ENCODE assay signal across 8 cellular contexts in the genomic region with DNA sequence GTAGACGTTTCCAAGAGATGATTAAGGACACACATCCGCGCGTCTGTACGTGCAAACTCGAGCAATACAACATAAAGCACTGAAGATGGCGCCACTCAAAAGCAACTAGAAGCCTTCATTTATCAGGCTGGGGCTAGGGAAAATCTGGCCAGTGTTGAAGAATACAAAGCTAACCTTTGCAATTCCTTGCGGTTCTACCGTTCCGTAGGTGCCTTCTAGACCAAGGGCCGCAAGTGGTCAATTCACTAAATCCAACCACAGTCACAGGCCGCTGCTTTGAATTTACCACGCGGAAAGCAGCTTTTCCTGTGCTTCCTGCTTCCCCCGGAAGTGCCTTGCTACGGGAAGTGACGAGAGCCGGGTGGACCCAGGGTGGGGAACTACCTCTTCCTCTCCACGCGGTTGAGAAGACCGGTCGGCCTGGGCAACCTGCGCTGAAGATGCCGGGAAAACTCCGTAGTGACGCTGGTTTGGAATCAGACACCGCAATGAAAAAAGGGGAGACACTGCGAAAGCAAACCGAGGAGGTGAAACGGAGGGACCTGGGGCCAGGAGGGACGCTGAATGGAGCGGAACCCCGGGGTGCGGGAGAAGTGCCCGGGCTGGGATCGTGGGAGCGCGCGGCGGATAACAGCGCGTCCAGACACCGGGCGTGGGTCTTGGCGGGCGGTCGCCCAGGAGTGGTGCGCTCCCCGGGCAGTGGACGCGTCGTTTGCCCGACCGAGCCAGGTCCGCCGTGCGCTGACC. TPM values are rescaled to one million over a fixed set of nuclear protein-coding genes. Genes with fewer than 3 reads are reported as not detected.
DNase-seq lines count a peak whose midpoint lies in the region; ATAC-seq and FAIRE-seq lines count a peak whose summit lies in the region.

Gene DDX21 (plus strand): TSS at position 385 of the 747 bp plus-strand sequence. CDS start 56 bp downstream, at position 441.

- H3K4me1 ChIP-seq in endocrine pancreas (ENCODE audit: control insufficient read depth, insufficient read depth, low read length), result peaks cover 8% of the 10 kb centered on the region

- DNase-seq in Caki2 (ENCODE audit: low read depth), result peak; percentile 91
- DNase-seq in HTR-8/SVneo (ENCODE audit: insufficient read length, low spot score), result peak; percentile 97
- DNase-seq in NOMO-1 treated with DMSO at 0.1 percent for 48 hours (lab: John Stamatoyannopoulos, UW; ENCODE audit: unreplicated experiment), result peak; percentile 94
- peak; percentile 60 to 74 (median 70) for DNase-seq in activated CD8-positive, alpha-beta memory T cell treated with anti-CD3 and anti-CD28 coated beads for 48 hours (ENCODE audit: low read depth in 2 of 3, low spot score in 2 of 3)
- DNase-seq in mesenteric fat pad (ENCODE audit: low spot score), result peak; percentile 95
- peak; percentile 63 for DNase-seq in stimulated activated CD8-positive, alpha-beta memory T cell treated with anti-CD3 and anti-CD28 coated beads, Interleukin-15, amount 100 ng/mL, for 24 hours (ENCODE audit: low read depth)

- in situ Hi-C loops in Caki2 (cut with HindIII; ENCODE audit: low pct_unique_long_range_greater_than_20kb, low sequenced_read_pairs), result no loop called here

- H3K9me3 ChIP-seq in endocrine pancreas (ENCODE audit: control insufficient read depth, low read length), result no peaks in the 10 kb centered on the region

- ATAC-seq in GM21367 (IDR thresholded peaks at IDR 0.05; ENCODE audit: unreplicated experiment), result peak; percentile 81

- peak; percentile 74 for FAIRE-seq in HTR-8/SVneo (lab: Jason Lieb, UNC)

- no peaks in the 10 kb centered on the region for H3K36me3 ChIP-seq in endocrine pancreas (ENCODE audit: control insufficient read depth, insufficient read depth, low read length)

- peak within 1 kb of the TSS; percentile 82 for H3K4me3 ChIP-seq in endocrine pancreas (ENCODE audit: control insufficient read depth, insufficient read depth, low read length)

- H3K27me3 ChIP-seq in endocrine pancreas (ENCODE audit: control insufficient read depth, insufficient read depth, low read length), result no peaks in the 10 kb centered on the region

- peak within 1 kb of the TSS; percentile 86 for H3K9ac ChIP-seq in endocrine pancreas (ENCODE audit: control insufficient read depth, insufficient read depth, low read length)

RNA-seq across cellular contexts. Expression of gene DDX21, which starts in this region (rescaled TPM):
- 26.4 and 32.4 TPM in 2 replicates for total RNA-seq in Caki2 (2014; rRNA removed; shearing (Covaris generic); ENCODE audit: low replicate concordance)
- 110 TPM for total RNA-seq in mesenteric fat pad

Comparison
In these comparisons a context has a peak if more than half of its experiments do, and no peak if none do; other contexts are left out.
1. Peak in every context shown above with its lines: DNase-seq, ATAC-seq and H3K4me3 ChIP-seq.